ENCODE assay signal across 1 cellular context in the genomic region with DNA sequence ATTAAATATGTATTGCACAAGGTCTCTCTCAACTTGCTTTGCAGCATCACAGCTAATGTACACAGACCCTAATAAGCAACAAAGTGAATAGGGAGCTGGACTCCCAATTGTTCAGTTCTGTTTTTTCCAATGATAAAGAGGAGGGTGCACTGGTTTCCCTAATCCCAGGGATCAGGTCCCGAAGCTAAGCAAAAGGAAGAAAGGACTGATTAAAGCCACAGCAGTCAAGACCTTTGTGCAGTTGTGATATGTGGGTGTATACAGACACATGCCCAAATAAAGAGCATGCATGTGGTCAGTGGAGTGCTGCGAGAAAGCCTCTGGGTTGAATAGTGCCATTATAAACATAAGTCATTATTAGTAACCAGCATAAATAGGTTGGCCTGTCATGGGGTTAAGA.
TF ChIP-seq lines count a peak whose summit lies in the region.

No MANE protein-coding gene starts in this region.

TF ChIP-seq in H1, 55 proteins besides CTCF, POLR2A, EP300 and RAD21:
- TF ChIP-seq TEAD4 (IDR thresholded peaks at IDR 0.05; ENCODE audit: low read depth, low read length) (no peak), SP4 (IDR thresholded peaks at IDR 0.05; ENCODE audit: low read length) (no peak), PHF8 (conservative IDR thresholded peaks at IDR 0.05; ENCODE audit: low read depth, low read length) (no peak), RNF2 (IDR thresholded peaks at IDR 0.05; ENCODE audit: borderline replicate concordance, low read depth, low read length, missing control alignments, poor library complexity, severe bottlenecking) (no peak), BCL11A (IDR thresholded peaks at IDR 0.05; ENCODE audit: low read depth in 2 of 2, low read length in 2 of 2) (no peak), JUND (IDR thresholded peaks at IDR 0.05; ENCODE audit: low read length) (no peak), CREB1 (IDR thresholded peaks at IDR 0.05) (no peak), RBBP5 (IDR thresholded peaks at IDR 0.05; ENCODE audit: borderline replicate concordance, low read depth, low read length) (no peak), MAFK (IDR thresholded peaks at IDR 0.05; ENCODE audit: low read depth, low read length) (no peak), NANOG (IDR thresholded peaks at IDR 0.05; ENCODE audit: insufficient read depth, low read depth, low read length, poor library complexity, severe bottlenecking) (no peak), NRF1 (IDR thresholded peaks at IDR 0.05; ENCODE audit: low read depth, low read length) (no peak)
- TF ChIP-seq, protein P1, sequence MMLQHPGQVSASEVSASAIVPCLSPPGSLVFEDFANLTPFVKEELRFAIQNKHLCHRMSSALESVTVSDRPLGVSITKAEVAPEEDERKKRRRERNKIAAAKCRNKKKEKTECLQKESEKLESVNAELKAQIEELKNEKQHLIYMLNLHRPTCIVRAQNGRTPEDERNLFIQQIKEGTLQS (IDR thresholded peaks at IDR 0.05; ENCODE audit: insufficient read depth, low read depth, low read length) = no peak
- TF ChIP-seq, protein P2, sequence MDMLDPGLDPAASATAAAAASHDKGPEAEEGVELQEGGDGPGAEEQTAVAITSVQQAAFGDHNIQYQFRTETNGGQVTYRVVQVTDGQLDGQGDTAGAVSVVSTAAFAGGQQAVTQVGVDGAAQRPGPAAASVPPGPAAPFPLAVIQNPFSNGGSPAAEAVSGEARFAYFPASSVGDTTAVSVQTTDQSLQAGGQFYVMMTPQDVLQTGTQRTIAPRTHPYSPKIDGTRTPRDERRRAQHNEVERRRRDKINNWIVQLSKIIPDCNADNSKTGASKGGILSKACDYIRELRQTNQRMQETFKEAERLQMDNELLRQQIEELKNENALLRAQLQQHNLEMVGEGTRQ (IDR thresholded peaks at IDR 0.05; ENCODE audit: low read length) = no peak
